ENCODE assay signal across 1 cellular context in genomic region chr2:66854304-66854703, GRCh38.
TF ChIP-seq lines count a peak whose summit lies in the region.

No MANE protein-coding gene starts in this region.

TF ChIP-seq in IMR-90, 13 proteins besides CTCF, POLR2A, EP300 and RAD21:
- TF ChIP-seq MAZ (IDR thresholded peaks at IDR 0.05; ENCODE audit: borderline replicate concordance, low read depth, low read length) (no peak), SMC3 (IDR thresholded peaks at IDR 0.05; ENCODE audit: low read depth, low read length) (no peak), MXI1 (IDR thresholded peaks at IDR 0.05; ENCODE audit: borderline replicate concordance, low read depth, low read length) (no peak), CEBPB (IDR thresholded peaks at IDR 0.05; ENCODE audit: low read depth, low read length) (no peak), MAFK (IDR thresholded peaks at IDR 0.05; ENCODE audit: low read depth, low read length) (no peak), RFX5 (IDR thresholded peaks at IDR 0.05; ENCODE audit: low read depth, low read length) (no peak)
- TF ChIP-seq, protein P1, sequence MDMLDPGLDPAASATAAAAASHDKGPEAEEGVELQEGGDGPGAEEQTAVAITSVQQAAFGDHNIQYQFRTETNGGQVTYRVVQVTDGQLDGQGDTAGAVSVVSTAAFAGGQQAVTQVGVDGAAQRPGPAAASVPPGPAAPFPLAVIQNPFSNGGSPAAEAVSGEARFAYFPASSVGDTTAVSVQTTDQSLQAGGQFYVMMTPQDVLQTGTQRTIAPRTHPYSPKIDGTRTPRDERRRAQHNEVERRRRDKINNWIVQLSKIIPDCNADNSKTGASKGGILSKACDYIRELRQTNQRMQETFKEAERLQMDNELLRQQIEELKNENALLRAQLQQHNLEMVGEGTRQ (IDR thresholded peaks at IDR 0.05; ENCODE audit: low read depth, low read length): no peak
- TF ChIP-seq, protein P2, sequence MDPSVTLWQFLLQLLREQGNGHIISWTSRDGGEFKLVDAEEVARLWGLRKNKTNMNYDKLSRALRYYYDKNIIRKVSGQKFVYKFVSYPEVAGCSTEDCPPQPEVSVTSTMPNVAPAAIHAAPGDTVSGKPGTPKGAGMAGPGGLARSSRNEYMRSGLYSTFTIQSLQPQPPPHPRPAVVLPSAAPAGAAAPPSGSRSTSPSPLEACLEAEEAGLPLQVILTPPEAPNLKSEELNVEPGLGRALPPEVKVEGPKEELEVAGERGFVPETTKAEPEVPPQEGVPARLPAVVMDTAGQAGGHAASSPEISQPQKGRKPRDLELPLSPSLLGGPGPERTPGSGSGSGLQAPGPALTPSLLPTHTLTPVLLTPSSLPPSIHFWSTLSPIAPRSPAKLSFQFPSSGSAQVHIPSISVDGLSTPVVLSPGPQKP (IDR thresholded peaks at IDR 0.05; ENCODE audit: borderline replicate concordance, low read depth, low read length): no peak
